8 cellular contexts compared by ENCODE assay signal in the genomic region with DNA sequence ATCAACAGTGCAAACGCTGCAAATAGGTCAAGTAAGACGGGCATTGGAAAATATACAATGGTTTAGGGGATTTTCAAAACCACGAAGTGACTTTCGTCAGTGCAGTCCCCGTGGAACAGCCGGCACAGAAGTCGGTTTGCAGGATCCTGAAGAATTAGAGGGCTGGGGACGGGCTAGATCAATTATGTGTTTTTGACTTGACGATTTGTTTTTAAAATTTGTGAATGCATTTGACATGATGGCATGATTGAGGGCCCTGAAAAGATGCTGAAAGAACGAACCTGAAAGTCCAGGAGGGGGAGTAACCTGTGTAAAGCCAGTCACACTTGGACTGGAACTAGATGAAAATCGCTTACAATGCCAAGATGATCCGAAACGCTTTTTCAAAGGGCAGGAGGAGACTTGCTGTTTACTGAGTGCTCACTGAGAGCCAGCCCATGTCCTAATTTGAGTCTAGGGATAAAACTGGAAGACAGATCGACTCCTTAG. TPM values are rescaled to one million over a fixed set of nuclear protein-coding genes. Genes with fewer than 3 reads are reported as not detected.
DNase-seq lines count a peak whose midpoint lies in the region; ATAC-seq, FAIRE-seq and TF ChIP-seq lines count a peak whose summit lies in the region.

No MANE protein-coding gene starts in this region.

- POLR2A ChIA-PET in activated CD4-positive, alpha-beta memory T cell treated with anti-CD3 and anti-CD28 coated beads for 36 hours (lab: Charles Lee): interaction anchor here (1.8 kb wide), 1 partner anchor 8 kb away, joined by 6 read pairs; a partner anchor contains a TSS

- peak overlapping the region; percentile 55 for H3K4me3 ChIP-seq in cardiac muscle cell

- peaks cover 7% of the 10 kb centered on the region for H3K9me3 Mint-ChIP-seq in activated CD4-positive, alpha-beta memory T cell treated with anti-CD3 and anti-CD28 coated beads for 36 hours

- H3K4me1 Mint-ChIP-seq in activated CD4-positive, alpha-beta memory T cell treated with anti-CD3 and anti-CD28 coated beads for 36 hours (ENCODE audit: low read depth): peaks cover 18% of the 10 kb centered on the region

- DNase-seq in GM12892 (ENCODE audit: insufficient read length): no peak
- DNase-seq in activated CD4-positive, alpha-beta memory T cell treated with anti-CD3 and anti-CD28 coated beads for 36 hours: no peak
- DNase-seq in cardiac muscle cell (ENCODE audit: low read depth in 1 of 2, low spot score in 1 of 2): no peak
- DNase-seq in sciatic nerve (ENCODE audit: low spot score): no peak
- no peak for DNase-seq in OCI-M2 (lab: John Stamatoyannopoulos, UW; ENCODE audit: unreplicated experiment)
- DNase-seq in D341Med (ENCODE audit: low spot score): no peak
- no peak for DNase-seq in SW 1271 (lab: John Stamatoyannopoulos, UW)

- FAIRE-seq in GM12892 (lab: Jason Lieb, UNC): peak; percentile 38

- peaks cover 20% of the 10 kb centered on the region for H3K27me3 ChIP-seq in cardiac muscle cell

- no peaks in the 10 kb centered on the region for H3K36me3 ChIP-seq in cardiac muscle cell

- peak overlapping the region; percentile 81 for H3K4me3 Mint-ChIP-seq in activated CD4-positive, alpha-beta memory T cell treated with anti-CD3 and anti-CD28 coated beads for 36 hours

- CTCF ChIA-PET in activated CD4-positive, alpha-beta memory T cell treated with anti-CD3 and anti-CD28 coated beads for 36 hours (lab: Charles Lee): no interaction called here

- peak overlapping the region; percentile 98 for H3K27ac ChIP-seq in cardiac muscle cell

- TF ChIP-seq CTCF in cardiac muscle cell (IDR thresholded peaks at IDR 0.05; ENCODE audit: low read depth, low read length): no peak

- TF ChIP-seq POLR2A in GM12892 (IDR thresholded peaks at IDR 0.05; ENCODE audit: low read depth, low read length): no peak

- peak; percentile 12 for ATAC-seq in HG02852 (IDR thresholded peaks at IDR 0.05; ENCODE audit: unreplicated experiment)
- ATAC-seq in sciatic nerve: peak; percentile 5

- no peaks in the 10 kb centered on the region for H3K4me1 ChIP-seq in cardiac muscle cell (ENCODE audit: low read depth)

- H3K9me3 ChIP-seq in cardiac muscle cell (ENCODE audit: low read depth): no peaks in the 10 kb centered on the region

- intact Hi-C loops in activated CD4-positive, alpha-beta memory T cell treated with anti-CD3 and anti-CD28 coated beads for 36 hours (cut with micrococcal nuclease): no loop called here
- intact Hi-C loops in sciatic nerve (cut with DNase I): no loop called here

- no peaks in the 10 kb centered on the region for H3K36me3 Mint-ChIP-seq in activated CD4-positive, alpha-beta memory T cell treated with anti-CD3 and anti-CD28 coated beads for 36 hours

- peaks cover 5% of the 10 kb centered on the region for H3K27me3 Mint-ChIP-seq in activated CD4-positive, alpha-beta memory T cell treated with anti-CD3 and anti-CD28 coated beads for 36 hours

- H3K27ac Mint-ChIP-seq in activated CD4-positive, alpha-beta memory T cell treated with anti-CD3 and anti-CD28 coated beads for 36 hours: peak overlapping the region; percentile 68

RNA-seq across cellular contexts. Expression of a gene that starts 8.9 kb away (rescaled TPM):
- 7.5 TPM for polyA plus RNA-seq in GM12892 (2012; ENCODE audit: missing spikeins)
- total RNA-seq in activated CD4-positive, alpha-beta memory T cell treated with anti-CD3 and anti-CD28 coated beads for 36 hours: 10 to 100 TPM in 1 of 2 experiments, 1 to 10 TPM in 1; 8.9 to 11.6 TPM
- total RNA-seq in cardiac muscle cell (3.8 and 11.2 TPM in 2 replicates), sciatic nerve (19.9 TPM)
- polyA plus RNA-seq in cardiac muscle cell: 2.0 and 3.2 TPM in 2 replicates
